ENCODE assay signal across 1 cellular context in the genomic region with DNA sequence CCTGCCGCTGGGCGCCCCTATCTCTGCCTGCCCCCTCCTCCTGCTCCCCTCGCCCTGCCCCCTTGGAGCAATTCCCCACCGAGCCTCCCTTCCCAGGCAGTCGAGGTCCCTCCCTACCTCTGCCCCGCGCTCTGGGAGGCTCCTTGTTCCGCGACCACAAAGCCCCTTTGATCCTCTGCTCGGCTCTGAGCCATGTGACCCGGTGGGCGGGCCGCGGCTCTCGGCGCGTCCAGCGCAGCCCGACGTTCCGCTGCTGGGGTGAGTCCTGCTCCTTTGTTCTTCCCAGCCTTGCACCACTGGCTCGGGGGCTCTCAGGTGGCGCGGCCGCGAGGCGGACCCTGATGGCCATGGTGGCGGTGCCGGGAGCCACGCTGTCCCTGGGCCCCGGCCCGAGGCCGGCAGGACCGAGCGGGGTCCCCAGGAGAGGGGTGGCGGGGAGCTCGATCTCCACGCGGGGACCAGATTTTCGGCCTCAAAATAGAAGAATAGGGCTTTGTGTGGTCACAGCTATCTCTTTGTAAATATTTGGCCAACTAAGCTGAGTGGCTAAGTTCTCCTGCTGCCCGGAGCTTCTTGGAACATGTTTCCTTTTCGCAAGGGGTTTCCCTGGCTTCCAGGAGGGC.
TF ChIP-seq lines count a peak whose summit lies in the region.

No MANE protein-coding gene starts in this region.

TF ChIP-seq in HepG2, 621 proteins besides CTCF, POLR2A, EP300 and RAD21 (continued from another document and continues in another):
- no peak for TF ChIP-seq MTF2 (CRISPR knock-in tag; IDR thresholded peaks at IDR 0.05; ENCODE audit: borderline replicate concordance)
- 0 out of 2 replicates have a peak, but pooled peaks have one; percentile 71 for TF ChIP-seq ZFP37 (CRISPR knock-in tag; IDR thresholded peaks at IDR 0.05; ENCODE audit: borderline replicate concordance)
- peak; percentile 82 for TF ChIP-seq POLR2AphosphoS5 (IDR thresholded peaks at IDR 0.05; ENCODE audit: low read depth, low read length)
- no peak for TF ChIP-seq RFX5 (IDR thresholded peaks at IDR 0.05; ENCODE audit: low read depth, low read length)
- TF ChIP-seq, protein P1, sequence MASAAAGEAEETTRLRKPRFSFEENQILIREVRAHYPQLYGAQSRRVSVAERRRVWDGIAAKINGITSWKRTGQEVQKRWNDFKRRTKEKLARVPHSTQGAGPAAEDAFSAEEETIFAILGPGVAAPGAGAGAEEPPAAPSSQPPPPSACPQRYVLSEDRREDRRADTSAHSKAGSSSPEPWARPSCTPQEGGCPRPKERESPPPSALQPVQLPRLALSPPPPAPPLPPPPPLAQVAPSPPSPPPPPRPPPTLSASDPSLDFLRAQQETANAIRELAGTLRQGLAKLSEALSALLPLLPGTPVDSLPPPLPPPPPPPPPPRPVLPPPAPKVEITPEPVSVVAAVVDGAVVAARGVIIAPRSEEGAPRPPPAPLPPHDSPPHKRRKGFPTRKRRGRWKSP (CRISPR knock-in tag; IDR thresholded peaks at IDR 0.05) = no peak; the same call in 1 of the 2 replicates
- peak; percentile 93 for TF ChIP-seq NKX3-1 (CRISPR knock-in tag; IDR thresholded peaks at IDR 0.05)
- peak; percentile 72 for TF ChIP-seq ZNF563 (CRISPR knock-in tag; IDR thresholded peaks at IDR 0.05)
- TF ChIP-seq FOXK1 (CRISPR knock-in tag; IDR thresholded peaks at IDR 0.05; ENCODE audit: borderline replicate concordance, low read depth) = peak; percentile 77; the same call in 1 of the 2 replicates
- peak; percentile 68; the same call in 1 of the 2 replicates for TF ChIP-seq ZNF83 (CRISPR knock-in tag; IDR thresholded peaks at IDR 0.05; ENCODE audit: borderline replicate concordance)
- TF ChIP-seq HDAC2 (CRISPR knock-in tag; IDR thresholded peaks at IDR 0.05) = peak; percentile 88
- TF ChIP-seq ZKSCAN5 (CRISPR knock-in tag; IDR thresholded peaks at IDR 0.05) = no peak
- TF ChIP-seq ZNF629 (CRISPR knock-in tag; conservative IDR thresholded peaks at IDR 0.05) = peak; percentile 25; the same call in 1 of the 2 replicates
- TF ChIP-seq ZNF564 (CRISPR knock-in tag; IDR thresholded peaks at IDR 0.05) = no peak; the same call in 1 of the 2 replicates
- TF ChIP-seq, protein P2, sequence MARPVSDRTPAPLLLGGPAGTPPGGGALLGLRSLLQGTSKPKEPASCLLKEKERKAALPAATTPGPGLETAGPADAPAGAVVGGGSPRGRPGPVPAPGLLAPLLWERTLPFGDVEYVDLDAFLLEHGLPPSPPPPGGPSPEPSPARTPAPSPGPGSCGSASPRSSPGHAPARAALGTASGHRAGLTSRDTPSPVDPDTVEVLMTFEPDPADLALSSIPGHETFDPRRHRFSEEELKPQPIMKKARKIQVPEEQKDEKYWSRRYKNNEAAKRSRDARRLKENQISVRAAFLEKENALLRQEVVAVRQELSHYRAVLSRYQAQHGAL (CRISPR knock-in tag; IDR thresholded peaks at IDR 0.05; ENCODE audit: not compliant biosample characterization) = peak; percentile 82
- TF ChIP-seq ZNF3 (CRISPR knock-in tag; IDR thresholded peaks at IDR 0.05) = no peak
- TF ChIP-seq, protein P3, sequence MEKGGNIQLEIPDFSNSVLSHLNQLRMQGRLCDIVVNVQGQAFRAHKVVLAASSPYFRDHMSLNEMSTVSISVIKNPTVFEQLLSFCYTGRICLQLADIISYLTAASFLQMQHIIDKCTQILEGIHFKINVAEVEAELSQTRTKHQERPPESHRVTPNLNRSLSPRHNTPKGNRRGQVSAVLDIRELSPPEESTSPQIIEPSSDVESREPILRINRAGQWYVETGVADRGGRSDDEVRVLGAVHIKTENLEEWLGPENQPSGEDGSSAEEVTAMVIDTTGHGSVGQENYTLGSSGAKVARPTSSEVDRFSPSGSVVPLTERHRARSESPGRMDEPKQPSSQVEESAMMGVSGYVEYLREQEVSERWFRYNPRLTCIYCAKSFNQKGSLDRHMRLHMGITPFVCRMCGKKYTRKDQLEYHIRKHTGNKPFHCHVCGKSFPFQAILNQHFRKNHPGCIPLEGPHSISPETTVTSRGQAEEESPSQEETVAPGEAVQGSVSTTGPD (CRISPR knock-in tag; IDR thresholded peaks at IDR 0.05) = no peak
- TF ChIP-seq, protein P4, sequence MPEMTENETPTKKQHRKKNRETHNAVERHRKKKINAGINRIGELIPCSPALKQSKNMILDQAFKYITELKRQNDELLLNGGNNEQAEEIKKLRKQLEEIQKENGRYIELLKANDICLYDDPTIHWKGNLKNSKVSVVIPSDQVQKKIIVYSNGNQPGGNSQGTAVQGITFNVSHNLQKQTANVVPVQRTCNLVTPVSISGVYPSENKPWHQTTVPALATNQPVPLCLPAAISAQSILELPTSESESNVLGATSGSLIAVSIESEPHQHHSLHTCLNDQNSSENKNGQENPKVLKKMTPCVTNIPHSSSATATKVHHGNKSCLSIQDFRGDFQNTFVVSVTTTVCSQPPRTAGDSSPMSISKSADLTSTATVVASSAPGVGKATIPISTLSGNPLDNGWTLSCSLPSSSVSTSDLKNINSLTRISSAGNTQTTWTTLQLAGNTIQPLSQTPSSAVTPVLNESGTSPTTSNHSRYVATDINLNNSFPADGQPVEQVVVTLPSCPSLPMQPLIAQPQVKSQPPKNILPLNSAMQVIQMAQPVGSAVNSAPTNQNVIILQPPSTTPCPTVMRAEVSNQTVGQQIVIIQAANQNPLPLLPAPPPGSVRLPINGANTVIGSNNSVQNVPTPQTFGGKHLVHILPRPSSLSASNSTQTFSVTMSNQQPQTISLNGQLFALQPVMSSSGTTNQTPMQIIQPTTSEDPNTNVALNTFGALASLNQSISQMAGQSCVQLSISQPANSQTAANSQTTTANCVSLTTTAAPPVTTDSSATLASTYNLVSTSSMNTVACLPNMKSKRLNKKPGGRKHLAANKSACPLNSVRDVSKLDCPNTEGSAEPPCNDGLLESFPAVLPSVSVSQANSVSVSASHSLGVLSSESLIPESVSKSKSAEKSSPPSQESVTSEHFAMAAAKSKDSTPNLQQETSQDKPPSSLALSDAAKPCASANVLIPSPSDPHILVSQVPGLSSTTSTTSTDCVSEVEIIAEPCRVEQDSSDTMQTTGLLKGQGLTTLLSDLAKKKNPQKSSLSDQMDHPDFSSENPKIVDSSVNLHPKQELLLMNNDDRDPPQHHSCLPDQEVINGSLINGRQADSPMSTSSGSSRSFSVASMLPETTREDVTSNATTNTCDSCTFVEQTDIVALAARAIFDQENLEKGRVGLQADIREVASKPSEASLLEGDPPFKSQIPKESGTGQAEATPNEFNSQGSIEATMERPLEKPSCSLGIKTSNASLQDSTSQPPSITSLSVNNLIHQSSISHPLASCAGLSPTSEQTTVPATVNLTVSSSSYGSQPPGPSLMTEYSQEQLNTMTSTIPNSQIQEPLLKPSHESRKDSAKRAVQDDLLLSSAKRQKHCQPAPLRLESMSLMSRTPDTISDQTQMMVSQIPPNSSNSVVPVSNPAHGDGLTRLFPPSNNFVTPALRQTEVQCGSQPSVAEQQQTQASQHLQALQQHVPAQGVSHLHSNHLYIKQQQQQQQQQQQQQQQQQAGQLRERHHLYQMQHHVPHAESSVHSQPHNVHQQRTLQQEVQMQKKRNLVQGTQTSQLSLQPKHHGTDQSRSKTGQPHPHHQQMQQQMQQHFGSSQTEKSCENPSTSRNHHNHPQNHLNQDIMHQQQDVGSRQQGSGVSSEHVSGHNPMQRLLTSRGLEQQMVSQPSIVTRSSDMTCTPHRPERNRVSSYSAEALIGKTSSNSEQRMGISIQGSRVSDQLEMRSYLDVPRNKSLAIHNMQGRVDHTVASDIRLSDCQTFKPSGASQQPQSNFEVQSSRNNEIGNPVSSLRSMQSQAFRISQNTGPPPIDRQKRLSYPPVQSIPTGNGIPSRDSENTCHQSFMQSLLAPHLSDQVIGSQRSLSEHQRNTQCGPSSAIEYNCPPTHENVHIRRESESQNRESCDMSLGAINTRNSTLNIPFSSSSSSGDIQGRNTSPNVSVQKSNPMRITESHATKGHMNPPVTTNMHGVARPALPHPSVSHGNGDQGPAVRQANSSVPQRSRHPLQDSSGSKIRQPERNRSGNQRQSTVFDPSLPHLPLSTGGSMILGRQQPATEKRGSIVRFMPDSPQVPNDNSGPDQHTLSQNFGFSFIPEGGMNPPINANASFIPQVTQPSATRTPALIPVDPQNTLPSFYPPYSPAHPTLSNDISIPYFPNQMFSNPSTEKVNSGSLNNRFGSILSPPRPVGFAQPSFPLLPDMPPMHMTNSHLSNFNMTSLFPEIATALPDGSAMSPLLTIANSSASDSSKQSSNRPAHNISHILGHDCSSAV (CRISPR knock-in tag; IDR thresholded peaks at IDR 0.05; ENCODE audit: borderline replicate concordance) = no peak
- TF ChIP-seq ZNF792 (CRISPR knock-in tag; IDR thresholded peaks at IDR 0.05) = peak; percentile 85
- no peak for TF ChIP-seq CBX2 (IDR thresholded peaks at IDR 0.05; ENCODE audit: low read depth, low read length)
- no peak for TF ChIP-seq CBX2 (CRISPR knock-in tag; IDR thresholded peaks at IDR 0.05; ENCODE audit: low read depth)
- no peak for TF ChIP-seq ONECUT2 (CRISPR knock-in tag; IDR thresholded peaks at IDR 0.05)
- TF ChIP-seq KLF6 (CRISPR knock-in tag; IDR thresholded peaks at IDR 0.05) = 0 out of 2 replicates have a peak, but pooled peaks have one; percentile 20
- TF ChIP-seq SIX1 (CRISPR knock-in tag; IDR thresholded peaks at IDR 0.05; ENCODE audit: borderline replicate concordance) = no peak
- no peak for TF ChIP-seq SAFB2 (CRISPR knock-in tag; IDR thresholded peaks at IDR 0.05; ENCODE audit: borderline replicate concordance, low read depth)
- TF ChIP-seq KAT2B (IDR thresholded peaks at IDR 0.05; ENCODE audit: borderline replicate concordance, low read depth, low read length) = no peak
- TF ChIP-seq, protein P5, sequence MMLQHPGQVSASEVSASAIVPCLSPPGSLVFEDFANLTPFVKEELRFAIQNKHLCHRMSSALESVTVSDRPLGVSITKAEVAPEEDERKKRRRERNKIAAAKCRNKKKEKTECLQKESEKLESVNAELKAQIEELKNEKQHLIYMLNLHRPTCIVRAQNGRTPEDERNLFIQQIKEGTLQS (CRISPR knock-in tag; IDR thresholded peaks at IDR 0.05) = no peak; the same call in 1 of the 2 replicates
- TF ChIP-seq, protein P6, sequence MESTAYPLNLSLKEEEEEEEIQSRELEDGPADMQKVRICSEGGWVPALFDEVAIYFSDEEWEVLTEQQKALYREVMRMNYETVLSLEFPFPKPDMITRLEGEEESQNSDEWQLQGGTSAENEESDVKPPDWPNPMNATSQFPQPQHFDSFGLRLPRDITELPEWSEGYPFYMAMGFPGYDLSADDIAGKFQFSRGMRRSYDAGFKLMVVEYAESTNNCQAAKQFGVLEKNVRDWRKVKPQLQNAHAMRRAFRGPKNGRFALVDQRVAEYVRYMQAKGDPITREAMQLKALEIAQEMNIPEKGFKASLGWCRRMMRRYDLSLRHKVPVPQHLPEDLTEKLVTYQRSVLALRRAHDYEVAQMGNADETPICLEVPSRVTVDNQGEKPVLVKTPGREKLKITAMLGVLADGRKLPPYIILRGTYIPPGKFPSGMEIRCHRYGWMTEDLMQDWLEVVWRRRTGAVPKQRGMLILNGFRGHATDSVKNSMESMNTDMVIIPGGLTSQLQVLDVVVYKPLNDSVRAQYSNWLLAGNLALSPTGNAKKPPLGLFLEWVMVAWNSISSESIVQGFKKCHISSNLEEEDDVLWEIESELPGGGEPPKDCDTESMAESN (CRISPR knock-in tag; conservative IDR thresholded peaks at IDR 0.05) = peak; percentile 96
- 0 out of 2 replicates have a peak, but pooled peaks have one; percentile 63 for TF ChIP-seq MEF2D (CRISPR knock-in tag; IDR thresholded peaks at IDR 0.05)
- TF ChIP-seq ZNF883 (CRISPR knock-in tag; IDR thresholded peaks at IDR 0.05; ENCODE audit: not compliant biosample characterization) = peak; percentile 41
- TF ChIP-seq ZNF616 (CRISPR knock-in tag; IDR thresholded peaks at IDR 0.05; ENCODE audit: low read depth) = no peak
- peak; percentile 28; the same call in 1 of the 2 replicates for TF ChIP-seq NFYC (CRISPR knock-in tag; IDR thresholded peaks at IDR 0.05)
- no peak; the same call in 1 of the 2 replicates for TF ChIP-seq ZNF143 (CRISPR knock-in tag; IDR thresholded peaks at IDR 0.05)
- TF ChIP-seq ZNF749 (CRISPR knock-in tag; IDR thresholded peaks at IDR 0.05; ENCODE audit: borderline replicate concordance) = 0 out of 2 replicates have a peak, but pooled peaks have one; percentile 66
- TF ChIP-seq NR2C2 (CRISPR knock-in tag; IDR thresholded peaks at IDR 0.05; ENCODE audit: borderline replicate concordance) = no peak
- 0 out of 2 replicates have a peak, but pooled peaks have one; percentile 22 for TF ChIP-seq MEIS2 (CRISPR knock-in tag; IDR thresholded peaks at IDR 0.05)
- no peak for TF ChIP-seq MLLT10 (CRISPR knock-in tag; IDR thresholded peaks at IDR 0.05)
- TF ChIP-seq, protein P7, sequence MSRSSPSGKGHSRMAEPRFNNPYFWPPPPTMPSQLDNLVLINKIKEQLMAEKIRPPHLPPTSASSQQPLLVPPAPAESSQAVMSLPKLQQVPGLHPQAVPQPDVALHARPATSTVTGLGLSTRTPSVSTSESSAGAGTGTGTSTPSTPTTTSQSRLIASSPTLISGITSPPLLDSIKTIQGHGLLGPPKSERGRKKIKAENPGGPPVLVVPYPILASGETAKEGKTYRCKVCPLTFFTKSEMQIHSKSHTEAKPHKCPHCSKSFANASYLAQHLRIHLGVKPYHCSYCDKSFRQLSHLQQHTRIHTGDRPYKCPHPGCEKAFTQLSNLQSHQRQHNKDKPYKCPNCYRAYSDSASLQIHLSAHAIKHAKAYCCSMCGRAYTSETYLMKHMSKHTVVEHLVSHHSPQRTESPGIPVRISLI (CRISPR knock-in tag; IDR thresholded peaks at IDR 0.05; ENCODE audit: borderline replicate concordance) = no peak
- TF ChIP-seq STAT5B (CRISPR knock-in tag; IDR thresholded peaks at IDR 0.05) = no peak
- no peak; the same call in 1 of the 2 replicates for TF ChIP-seq ZNF136 (CRISPR knock-in tag; IDR thresholded peaks at IDR 0.05; ENCODE audit: low read depth)
- TF ChIP-seq, protein P8, sequence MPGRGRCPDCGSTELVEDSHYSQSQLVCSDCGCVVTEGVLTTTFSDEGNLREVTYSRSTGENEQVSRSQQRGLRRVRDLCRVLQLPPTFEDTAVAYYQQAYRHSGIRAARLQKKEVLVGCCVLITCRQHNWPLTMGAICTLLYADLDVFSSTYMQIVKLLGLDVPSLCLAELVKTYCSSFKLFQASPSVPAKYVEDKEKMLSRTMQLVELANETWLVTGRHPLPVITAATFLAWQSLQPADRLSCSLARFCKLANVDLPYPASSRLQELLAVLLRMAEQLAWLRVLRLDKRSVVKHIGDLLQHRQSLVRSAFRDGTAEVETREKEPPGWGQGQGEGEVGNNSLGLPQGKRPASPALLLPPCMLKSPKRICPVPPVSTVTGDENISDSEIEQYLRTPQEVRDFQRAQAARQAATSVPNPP (CRISPR knock-in tag; IDR thresholded peaks at IDR 0.05) = no peak; the same call in 1 of the 2 replicates
- TF ChIP-seq SOX6 (IDR thresholded peaks at IDR 0.05) = no peak
- peak; percentile 97 for TF ChIP-seq SOX6 (CRISPR knock-in tag; IDR thresholded peaks at IDR 0.05)
- TF ChIP-seq, protein P9, sequence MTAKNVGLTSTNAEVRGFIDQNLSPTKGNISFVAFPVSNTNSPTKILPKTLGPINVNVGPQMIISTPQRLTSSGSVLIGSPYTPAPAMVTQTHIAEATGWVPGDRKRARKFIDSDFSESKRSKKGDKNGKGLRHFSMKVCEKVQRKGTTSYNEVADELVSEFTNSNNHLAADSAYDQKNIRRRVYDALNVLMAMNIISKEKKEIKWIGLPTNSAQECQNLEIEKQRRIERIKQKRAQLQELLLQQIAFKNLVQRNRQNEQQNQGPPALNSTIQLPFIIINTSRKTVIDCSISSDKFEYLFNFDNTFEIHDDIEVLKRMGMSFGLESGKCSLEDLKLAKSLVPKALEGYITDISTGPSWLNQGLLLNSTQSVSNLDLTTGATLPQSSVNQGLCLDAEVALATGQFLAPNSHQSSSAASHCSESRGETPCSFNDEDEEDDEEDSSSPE (CRISPR knock-in tag; IDR thresholded peaks at IDR 0.05) = peak; percentile 88
- TF ChIP-seq ZNF256 (CRISPR knock-in tag; conservative IDR thresholded peaks at IDR 0.05) = 0 out of 2 replicates have a peak, but pooled peaks have one; percentile 66
